ENCODE assay signal across 9 cellular contexts in genomic region chr3:186307594-186307993, GRCh38. TPM values are rescaled to one million over a fixed set of nuclear protein-coding genes. Genes with fewer than 3 reads are reported as not detected.
DNase-seq lines count a peak whose midpoint lies in the region; ATAC-seq and TF ChIP-seq lines count a peak whose summit lies in the region.
"Had no signal": no experiment of that assay in that cellular context is flagged by ENCODE, and none has a peak within 500 bp of the region (broad histone marks: within the 10 kb centered on the region; RNA-seq: fewer than 3 reads in every experiment).

No MANE protein-coding gene starts in this region.

- TF ChIP-seq CTCF in 22Rv1 (IDR thresholded peaks at IDR 0.05) (no peak), GM13976 (IDR thresholded peaks at IDR 0.05; ENCODE audit: borderline replicate concordance, control extremely low read depth, extremely low read depth, insufficient read depth, missing control alignments) (no peak), fibroblast of lung (conservative IDR thresholded peaks at IDR 0.05 in 1 of 2, IDR thresholded peaks at IDR 0.05 in 1 of 2; ENCODE audit: low read depth in 1 of 2, low read length in 2 of 2) (no peak)

- no peak overlapping the region for H3K9ac ChIP-seq in fibroblast of lung (ENCODE audit: insufficient read depth, low read length)

- H3K4me1 ChIP-seq in fibroblast of lung (ENCODE audit: control insufficient read depth, extremely low read depth, insufficient read depth, low read length), result no peaks in the 10 kb centered on the region

- in situ Hi-C loops in GM13976 (cut with MboI; ENCODE audit: low sequenced_read_pairs, unreplicated experiment), result no loop called here

- H3K9me3 ChIP-seq in fibroblast of lung (ENCODE audit: control insufficient read depth, insufficient read depth, low read depth, low read length), result no peaks in the 10 kb centered on the region

- no peak overlapping the region for H3K4me2 ChIP-seq in fibroblast of lung (ENCODE audit: extremely low read depth, insufficient read depth, low read length)

- peak overlapping the region; percentile 31; the same call in 1 of the 2 replicates for H3K27ac ChIP-seq in 22Rv1
- no peak overlapping the region for H3K27ac ChIP-seq in fibroblast of lung (ENCODE audit: insufficient read depth, low read length)

- no peaks in the 10 kb centered on the region for H3K36me3 ChIP-seq in fibroblast of lung (ENCODE audit: control insufficient read depth, insufficient read depth, low read length)

- no peaks in the 10 kb centered on the region for H4K20me1 ChIP-seq in fibroblast of lung (ENCODE audit: control insufficient read depth, extremely low read depth, insufficient read depth, low read length)

- DNase-seq in GM13976 (ENCODE audit: low spot score) (peak; percentile 48), RKO (ENCODE audit: low spot score) (peak; percentile 64), fibroblast of lung (ENCODE audit: low read depth in 2 of 2) (peak; percentile 49 to 69)
- DNase-seq: NCI-H2029 treated with DMSO at 0.1 percent for 48 hours had no signal

- ATAC-seq in HG03571 (IDR thresholded peaks at IDR 0.05; ENCODE audit: unreplicated experiment), result no peak
- ATAC-seq in GM19023 (IDR thresholded peaks at IDR 0.05; ENCODE audit: unreplicated experiment), result no peak
- no peak for ATAC-seq in HG02623 (IDR thresholded peaks at IDR 0.05; ENCODE audit: unreplicated experiment)
- no peak for ATAC-seq in HG03342 (IDR thresholded peaks at IDR 0.05; ENCODE audit: unreplicated experiment)

- no peak overlapping the region for H2AFZ ChIP-seq in fibroblast of lung (ENCODE audit: low read length)

- no peaks in the 10 kb centered on the region for H3K27me3 ChIP-seq in fibroblast of lung (ENCODE audit: control insufficient read depth, insufficient read depth, low read length)

- H3K4me3 ChIP-seq in fibroblast of lung (replicated peaks in 1 of 4; ENCODE audit: control extremely low read depth in 1 of 4, insufficient read depth in 1 of 4, low read depth in 3 of 4, low read length in 4 of 4), result no peak overlapping the region

- H3K79me2 ChIP-seq in fibroblast of lung (ENCODE audit: control insufficient read depth, insufficient read depth, low read length), result no peaks in the 10 kb centered on the region

RNA-seq across cellular contexts. Expression of gene DGKG, which starts 54.4 kb away (rescaled TPM):
- total RNA-seq in fibroblast of lung, result 0.51 and 4.8 TPM in 2 replicates
- 1.4 and 3.7 TPM in 2 replicates for polyA plus RNA-seq in fibroblast of lung
- 0.88 and 2.7 TPM in 2 replicates for polyA plus RNA-seq in fibroblast of lung (2012)
- 0.27 and 4.1 TPM in 2 replicates for polyA minus RNA-seq in fibroblast of lung (ENCODE audit: low replicate concordance)
